Comparison of ENCODE assay signal across 8 cellular contexts in genomic region chr17:42288078-42288984, GRCh38. TPM values are rescaled to one million over a fixed set of nuclear protein-coding genes. Genes with fewer than 3 reads are reported as not detected.
DNase-seq lines count a peak whose midpoint lies in the region; ATAC-seq, FAIRE-seq and TF ChIP-seq lines count a peak whose summit lies in the region.

Gene STAT5A (plus strand): TSS chr17:42288498. CDS start chr17:42289412, 914 bp downstream.

- peak within 1 kb of the TSS; percentile 14 for H2AFZ ChIP-seq in neuron (ENCODE audit: low read depth, low read length)

- H3K4me3 ChIP-seq in GM12865 (ENCODE audit: low read depth, low read length) (peak within 1 kb of the TSS; percentile 85), neuron (ENCODE audit: low read length) (no peak within 1 kb of the TSS)

- peak; percentile 43 for ATAC-seq in HG03135 (IDR thresholded peaks at IDR 0.05; ENCODE audit: unreplicated experiment)

- TF ChIP-seq CTCF in GM12865 (IDR thresholded peaks at IDR 0.05; ENCODE audit: insufficient read depth, low read depth, low read length, missing control alignments) (no peak), subcutaneous adipose tissue (IDR thresholded peaks at IDR 0.05; ENCODE audit: low read depth) (no peak)

- peaks cover 4% of the 10 kb centered on the region for H3K9me3 ChIP-seq in neuron (ENCODE audit: low read length)

- H3K27me3 ChIP-seq in neuron (ENCODE audit: insufficient read depth, low read length), result peaks cover 22% of the 10 kb centered on the region

- DNase-seq in GM12865 (ENCODE audit: low read depth) (peak; percentile 90), RPMI7951 (ENCODE audit: low read depth) (peak; percentile 72), frontal cortex (ENCODE audit: low spot score in 2 of 2) (peak; percentile 85 to 86), NCI-H1048 (lab: John Stamatoyannopoulos, UW) (no peak)
- DNase-seq in activated naive CD4-positive, alpha-beta T cell treated with Interleukin-2 at 50 U/mL for 16 hours, result peak; percentile 81

- FAIRE-seq in frontal cortex (lab: Jason Lieb, UNC), result no peak

- peaks cover 10% of the 10 kb centered on the region for H3K4me1 ChIP-seq in neuron (ENCODE audit: insufficient read depth, low read length)

- H3K36me3 ChIP-seq in neuron (ENCODE audit: insufficient read depth, low read length), result no peaks in the 10 kb centered on the region

RNA-seq across cellular contexts. Expression of gene STAT5A, which starts in this region (rescaled TPM):
- 7.8 and 23.9 TPM in 2 replicates for total RNA-seq in RPMI7951 (2014; rRNA removed; shearing (Covaris generic))
- 1.6 TPM for total RNA-seq in frontal cortex
- 100 to 1,000 TPM; 158 to 721 (median 285) TPM for total RNA-seq in subcutaneous adipose tissue
